31 cellular contexts compared by ENCODE assay signal in genomic region chr16:19331794-19332193, GRCh38. TPM values are rescaled to one million over a fixed set of nuclear protein-coding genes. Genes with fewer than 3 reads are reported as not detected.
"Had no signal": no experiment of that assay in that cellular context is flagged by ENCODE, and none has a peak within 500 bp of the region (broad histone marks: within the 10 kb centered on the region; RNA-seq: fewer than 3 reads in every experiment).

No MANE protein-coding gene starts in this region.

- H3K36me3 ChIP-seq: esophagus squamous epithelium, gastroesophageal sphincter, heart right ventricle had no signal

- ATAC-seq: activated CD8-positive, alpha-beta T cell treated with anti-CD3 and anti-CD28 coated beads for 36 hours; activated T-cell treated with anti-CD3 and anti-CD28 coated beads, Interleukin-2, amount 50 U/mL, for 4 hours; activated T-helper 17 cell treated with anti-CD3 and anti-CD28 coated beads, Interleukin-2, amount 50 U/mL, for 72 hours; body of pancreas; effector memory CD8-positive, alpha-beta T cell; heart right ventricle; WTC11 had no signal

- H3K27ac Mint-ChIP-seq: activated CD8-positive, alpha-beta T cell treated with anti-CD3 and anti-CD28 coated beads for 36 hours; activated naive CD8-positive, alpha-beta T cell; activated T-helper 17 cell treated with anti-CD3 and anti-CD28 coated beads, Interleukin-2, amount 50 U/mL, for 72 hours; effector memory CD8-positive, alpha-beta T cell; WTC11 had no signal

- H3K9me3 Mint-ChIP-seq: activated CD8-positive, alpha-beta T cell treated with anti-CD3 and anti-CD28 coated beads for 36 hours; activated T-cell treated with anti-CD3 and anti-CD28 coated beads, Interleukin-2, amount 50 U/mL, for 4 hours had no signal

- H3K9me3 ChIP-seq: body of pancreas, esophagus squamous epithelium, gastroesophageal sphincter had no signal

- H3K27me3 ChIP-seq: body of pancreas, esophagus squamous epithelium, gastroesophageal sphincter had no signal

- DNase-seq: activated CD4-positive, alpha-beta T cell treated with anti-CD3 and anti-CD28 coated beads for 1 hour; activated CD4-positive, alpha-beta T cell treated with anti-CD3 and anti-CD28 coated beads for 4 hours; activated CD4-positive, alpha-beta T cell treated with anti-CD3 and anti-CD28 coated beads, Interleukin-2, amount 50 U/mL, for 1 hour; activated CD4-positive, alpha-beta T cell treated with anti-CD3 and anti-CD28 coated beads, Interleukin-2, amount 50 U/mL, for 48 hours; activated CD8-positive, alpha-beta memory T cell treated with anti-CD3 and anti-CD28 coated beads for 24 hours; activated CD8-positive, alpha-beta T cell treated with anti-CD3 and anti-CD28 coated beads for 36 hours; activated effector memory CD4-positive, alpha-beta T cell treated with Interleukin-2 at 50 U/mL for 16 hours; activated gamma-delta T cell treated with Interleukin-2 at 50 U/mL for 16 hours; activated naive CD4-positive, alpha-beta T cell treated with anti-CD3 and anti-CD28 coated beads, Interleukin-2, amount 50 U/mL, for 16 hours; activated naive CD4-positive, alpha-beta T cell treated with Interleukin-2 at 50 U/mL for 16 hours; activated T-cell treated with anti-CD3 and anti-CD28 coated beads, Interleukin-2, amount 50 U/mL, for 4 hours; aorta; body of pancreas; cortex of kidney; dermis blood vessel endothelial cell; effector CD4-positive, alpha-beta T cell; effector memory CD8-positive, alpha-beta T cell; esophagus squamous epithelium; foreskin melanocyte; heart right ventricle; T-helper 2 cell had no signal

- H3K4me1 Mint-ChIP-seq: activated T-helper 17 cell treated with anti-CD3 and anti-CD28 coated beads, Interleukin-2, amount 50 U/mL, for 72 hours had no signal

- H3K27ac ChIP-seq: body of pancreas, heart right ventricle had no signal

- H3K4me3 ChIP-seq: body of pancreas, esophagus squamous epithelium, gastroesophageal sphincter, heart right ventricle had no signal

- H3K36me3 Mint-ChIP-seq: activated naive CD8-positive, alpha-beta T cell had no signal

- H3K4me3 Mint-ChIP-seq: activated CD8-positive, alpha-beta T cell treated with anti-CD3 and anti-CD28 coated beads for 36 hours; activated naive CD8-positive, alpha-beta T cell; activated T-cell treated with anti-CD3 and anti-CD28 coated beads, Interleukin-2, amount 50 U/mL, for 4 hours; activated T-helper 17 cell treated with anti-CD3 and anti-CD28 coated beads, Interleukin-2, amount 50 U/mL, for 72 hours; effector memory CD8-positive, alpha-beta T cell; WTC11 had no signal

- H3K4me1 ChIP-seq: body of pancreas, heart right ventricle had no signal

RNA-seq across cellular contexts. Expression of gene CLEC19A, which starts 46.3 kb away (rescaled TPM):
- total RNA-seq: activated CD8-positive, alpha-beta T cell treated with anti-CD3 and anti-CD28 coated beads for 36 hours; activated T-cell treated with anti-CD3 and anti-CD28 coated beads, Interleukin-2, amount 50 U/mL, for 4 hours; activated T-helper 17 cell treated with anti-CD3 and anti-CD28 coated beads, Interleukin-2, amount 50 U/mL, for 72 hours; aorta; body of pancreas; chondrocyte; dermis blood vessel endothelial cell; esophagus squamous epithelium; fibroblast of lung; fibroblast of villous mesenchyme; gastroesophageal sphincter; glomerular endothelial cell; heart right ventricle; T-helper 1 cell treated with Interleukin-12 subunit alpha and Interleukin-12 subunit beta and Interleukin-4 antibody, amounts not matched to agents 30 ng/mL and 1 ng/mL, for 36 hours had no signal
- polyA plus RNA-seq: aorta, esophagus, fibroblast of lung, heart right ventricle had no signal
